ENCODE assay signal across 8 cellular contexts in genomic region chr17:48907713-48908046, GRCh38. TPM values are rescaled to one million over a fixed set of nuclear protein-coding genes. Genes with fewer than 3 reads are reported as not detected.
DNase-seq lines count a peak whose midpoint lies in the region; ATAC-seq and TF ChIP-seq lines count a peak whose summit lies in the region.

No MANE protein-coding gene starts in this region.

- no peaks in the 10 kb centered on the region for H3K9me3 ChIP-seq in uterus

- DNase-seq in NCI-H748 (lab: John Stamatoyannopoulos, UW; ENCODE audit: unreplicated experiment) = peak; percentile 67
- DNase-seq in NCI-H748 treated with DMSO at 0.1 percent for 48 hours (lab: John Stamatoyannopoulos, UW) = no peak
- peak; percentile 62 for DNase-seq in NCI-H2227 (lab: John Stamatoyannopoulos, UW; ENCODE audit: unreplicated experiment)
- DNase-seq in central memory CD8-positive, alpha-beta T cell (ENCODE audit: low spot score in 2 of 2) = no peak
- DNase-seq in memory B cell (ENCODE audit: low spot score in 2 of 2) = no peak
- no peak for DNase-seq in uterus
- no peak for DNase-seq in NCI-H187 treated with DMSO at 0.1 percent for 48 hours (lab: John Stamatoyannopoulos, UW)
- no peak for DNase-seq in NCI-H2029 (lab: John Stamatoyannopoulos, UW)

- H3K27ac Mint-ChIP-seq in central memory CD8-positive, alpha-beta T cell (ENCODE audit: low read depth) = peak overlapping the region; percentile 89
- peak overlapping the region; percentile 94 for H3K27ac Mint-ChIP-seq in memory B cell

- H3K9me3 Mint-ChIP-seq in central memory CD8-positive, alpha-beta T cell = no peaks in the 10 kb centered on the region
- H3K9me3 Mint-ChIP-seq in memory B cell = no peaks in the 10 kb centered on the region

- no peak for TF ChIP-seq POLR2A in uterus (IDR thresholded peaks at IDR 0.05)

- H3K27ac ChIP-seq in uterus = peak overlapping the region; percentile 86 to 87

- peak overlapping the region; percentile 69 to 98 for H3K4me3 ChIP-seq in uterus

- no peak for TF ChIP-seq CTCF in uterus (IDR thresholded peaks at IDR 0.05)

- peak overlapping the region; percentile 89 for H3K4me3 Mint-ChIP-seq in central memory CD8-positive, alpha-beta T cell
- H3K4me3 Mint-ChIP-seq in memory B cell = peak overlapping the region; percentile 94

- H3K27me3 ChIP-seq in uterus = no peaks in the 10 kb centered on the region

- H3K36me3 Mint-ChIP-seq in central memory CD8-positive, alpha-beta T cell (ENCODE audit: insufficient read depth) = peaks cover 20% of the 10 kb centered on the region
- peaks cover 6% of the 10 kb centered on the region for H3K36me3 Mint-ChIP-seq in memory B cell

- no peaks in the 10 kb centered on the region for H3K27me3 Mint-ChIP-seq in central memory CD8-positive, alpha-beta T cell
- no peaks in the 10 kb centered on the region for H3K27me3 Mint-ChIP-seq in memory B cell

- intact Hi-C loops in uterus (cut with DNase I; ENCODE audit: low total_unique reads) = no loop called here

- H3K4me1 Mint-ChIP-seq in central memory CD8-positive, alpha-beta T cell = peaks cover 46% of the 10 kb centered on the region
- peaks cover 37% of the 10 kb centered on the region for H3K4me1 Mint-ChIP-seq in memory B cell

- ATAC-seq in central memory CD8-positive, alpha-beta T cell (replicated peaks; ENCODE audit: extremely low read depth, poor library complexity, severe bottlenecking) = peak; percentile 9
- ATAC-seq in memory B cell (ENCODE audit: low read depth) = no peak

- H3K36me3 ChIP-seq in uterus = no peaks in the 10 kb centered on the region

- peaks cover 0 to 6% of the 10 kb centered on the region in 2 donors for H3K4me1 ChIP-seq in uterus

RNA-seq across cellular contexts. Expression of gene UBE2Z, which starts 0.5 kb away (rescaled TPM):
- total RNA-seq in uterus = 10 to 100 TPM; 25.0 to 77.9 (median 59.4) TPM

RNA-seq across cellular contexts. Expression of gene ATP5MC1, which starts 15.1 kb away (rescaled TPM):
- 10 to 100 TPM; 12.8 to 45.9 (median 23.8) TPM for total RNA-seq in uterus

RNA-seq across cellular contexts. Expression of gene SNF8, which starts 37.0 kb away (rescaled TPM):
- total RNA-seq in uterus = 10 to 100 TPM in 3 of 4 donors, 1 to 10 TPM in 1; 6.9 to 64.6 (median 38.4) TPM

Comparison
In these comparisons a context has a peak if more than half of its experiments do, and no peak if none do; other contexts are left out.
1. DNase-seq: peak in NCI-H748 (single experiment) and NCI-H2227 (single experiment); none in NCI-H748 treated with DMSO at 0.1 percent for 48 hours (single experiment), central memory CD8-positive, alpha-beta T cell (0 of 2), memory B cell (0 of 2), uterus (0 of 2), NCI-H187 treated with DMSO at 0.1 percent for 48 hours (single experiment) and NCI-H2029 (single experiment).